In genomic region chr6:41416165-41416837, GRCh38 we compare ENCODE assay signal across 21 cellular contexts.
DNase-seq lines count a peak whose midpoint lies in the region; ATAC-seq and TF ChIP-seq lines count a peak whose summit lies in the region.
"Had no signal": no experiment of that assay in that cellular context is flagged by ENCODE, and none has a peak within 500 bp of the region (broad histone marks: within the 10 kb centered on the region; RNA-seq: fewer than 3 reads in every experiment).

No MANE protein-coding gene starts in this region.

- H3K9me2 ChIP-seq in Loucy (replicated peaks; ENCODE audit: low read depth, low read length), result no peaks in the 10 kb centered on the region

- no peak for ATAC-seq in HG03097 (IDR thresholded peaks at IDR 0.05; ENCODE audit: low FRiP score, unreplicated experiment)
- no peak for ATAC-seq in GM19452 (IDR thresholded peaks at IDR 0.05; ENCODE audit: unreplicated experiment)
- ATAC-seq: activated CD4-positive, CD25-positive, alpha-beta regulatory T cell treated with anti-CD3 and anti-CD28 coated beads, Interleukin-2, amount 50 U/mL, for 24 hours; activated CD8-positive, alpha-beta memory T cell treated with anti-CD3 and anti-CD28 coated beads, Interleukin-2, amount 10 ng/mL, durations not matched to agents 7 days and 5 days; GM12878 had no signal

- H3K4me3 ChIP-seq in BLaER1 (no peak overlapping the region), Loucy (ENCODE audit: low read length, poor library complexity, severe bottlenecking) (peak overlapping the region; percentile 69)
- H3K4me3 ChIP-seq: ascending aorta, colonic mucosa, GM12878, GM23248, right atrium auricular region had no signal

- peak overlapping the region; percentile 7 for H2AFZ ChIP-seq in Loucy (ENCODE audit: low read length)
- H2AFZ ChIP-seq: GM23248 had no signal

- peak overlapping the region; percentile 44 for H3K4me2 ChIP-seq in BLaER1
- peak overlapping the region; percentile 89 for H3K4me2 ChIP-seq in Loucy (ENCODE audit: low read depth, low read length, poor library complexity, severe bottlenecking)

- H3K27ac ChIP-seq in BLaER1, result no peak overlapping the region
- H3K27ac ChIP-seq: ascending aorta, colonic mucosa, GM23248, neutrophil, right atrium auricular region had no signal

- H4K20me1 ChIP-seq in BLaER1 (no peaks in the 10 kb centered on the region), Loucy (ENCODE audit: insufficient read depth, low read length, poor library complexity, severe bottlenecking) (no peaks in the 10 kb centered on the region)

- no peaks in the 10 kb centered on the region for H3K79me2 ChIP-seq in Loucy (ENCODE audit: insufficient read depth, low read length)

- H3F3A ChIP-seq in Loucy (ENCODE audit: low read depth), result peaks cover 5% of the 10 kb centered on the region; the same call in 1 of the 2 replicates

- peaks cover 34% of the 10 kb centered on the region for H3K4me1 ChIP-seq in BLaER1
- H3K4me1 ChIP-seq in Loucy (ENCODE audit: insufficient read depth, low read length, poor library complexity, severe bottlenecking), result peaks cover 69% of the 10 kb centered on the region
- H3K4me1 ChIP-seq: ascending aorta, Caco-2, colonic mucosa, right atrium auricular region had no signal

- DNase-seq in SK-N-DZ (ENCODE audit: low spot score) (peak; percentile 49), medulla oblongata (ENCODE audit: extremely low spot score) (peak; percentile 61), NCI-H2081 treated with DMSO at 0.1 percent for 48 hours (lab: John Stamatoyannopoulos, UW) (no peak), NCI-H510A treated with DMSO at 0.1 percent for 48 hours (lab: John Stamatoyannopoulos, UW) (no peak)
- DNase-seq: activated CD8-positive, alpha-beta memory T cell treated with anti-CD3 and anti-CD28 coated beads, Interleukin-2, amount 10 ng/mL, durations not matched to agents 7 days and 5 days; activated effector memory CD4-positive, alpha-beta T cell treated with anti-CD3 and anti-CD28 coated beads, Interleukin-2, amount 50 U/mL, for 16 hours; Caco-2; colonic mucosa; GM23248; immature natural killer cell; NCI-H2029 treated with DMSO at 0.1 percent for 48 hours; Right ventricle myocardium superior had no signal

- H3K9ac ChIP-seq in BLaER1, result no peak overlapping the region
- H3K9ac ChIP-seq in Loucy (ENCODE audit: low read depth, low read length, poor library complexity, severe bottlenecking), result peak overlapping the region; percentile 79
- H3K9ac ChIP-seq: GM23248 had no signal

- H3K27me3 ChIP-seq in BLaER1 (no peaks in the 10 kb centered on the region), Loucy (ENCODE audit: insufficient read depth, low read length, poor library complexity, severe bottlenecking) (no peaks in the 10 kb centered on the region)
- H3K27me3 ChIP-seq: ascending aorta, colonic mucosa, right atrium auricular region had no signal

- TF ChIP-seq CTCF in Loucy (conservative IDR thresholded peaks at IDR 0.05; ENCODE audit: low read length), result peak; percentile 28

- H3K9me3 ChIP-seq in BLaER1 (peaks cover 11% of the 10 kb centered on the region), Loucy (ENCODE audit: insufficient read depth, low read depth, low read length) (no peaks in the 10 kb centered on the region)
- H3K9me3 ChIP-seq: colonic mucosa, neutrophil had no signal

- H3K36me3 ChIP-seq in BLaER1 (no peaks in the 10 kb centered on the region), Loucy (ENCODE audit: insufficient read depth, low read length) (no peaks in the 10 kb centered on the region)
- H3K36me3 ChIP-seq: ascending aorta, colonic mucosa, neutrophil, right atrium auricular region had no signal

Comparison
In these comparisons a context has a peak if more than half of its experiments do, and no peak if none do; other contexts are left out.
1. DNase-seq: peak in SK-N-DZ (single experiment) and medulla oblongata (single experiment); none in NCI-H2081 treated with DMSO at 0.1 percent for 48 hours (single experiment) and NCI-H510A treated with DMSO at 0.1 percent for 48 hours (single experiment).